ENCODE assay signal across 34 cellular contexts in the genomic region with DNA sequence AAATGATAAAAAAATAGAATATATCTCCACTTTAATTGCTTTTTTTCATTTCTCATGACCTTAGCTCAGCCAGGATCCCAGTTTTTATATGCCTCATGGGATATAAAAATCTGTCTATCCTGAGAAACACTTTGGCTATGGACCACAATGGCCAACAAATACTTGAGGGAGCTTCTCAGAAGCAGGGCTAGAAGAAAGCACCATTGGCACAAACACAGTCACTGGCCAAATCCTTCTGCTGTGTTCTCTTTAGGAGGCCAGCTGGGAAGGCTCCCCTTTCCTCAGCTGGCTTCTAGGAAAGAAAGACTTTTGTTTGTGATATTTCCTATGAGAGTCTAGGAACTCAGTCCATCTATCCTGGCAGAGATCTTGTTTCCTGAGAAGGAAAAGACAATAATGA.
"Had no signal": no experiment of that assay in that cellular context is flagged by ENCODE, and none has a peak within 500 bp of the region (broad histone marks: within the 10 kb centered on the region; RNA-seq: fewer than 3 reads in every experiment).

No MANE protein-coding gene starts in this region.

- H3K27ac ChIP-seq: KMS-11 had no signal

- H3K36me3 ChIP-seq: MG63 had no signal

- DNase-seq: Karpas-422, Kasumi-1, MG63, MM.1S, MV-4-11, NCI-H1048, NCI-H1092, NCI-H1092 treated with DMSO at 0.1 percent for 48 hours, NCI-H1105, NCI-H1105 treated with DMSO at 0.1 percent for 48 hours, NCI-H1417, NCI-H1417 treated with DMSO at 0.1 percent for 48 hours, NCI-H1436, NCI-H1436 treated with DMSO at 0.1 percent for 48 hours, NCI-H146, NCI-H1694, NCI-H1694 treated with DMSO at 0.1 percent for 48 hours, NCI-H187, NCI-H187 treated with DMSO at 0.1 percent for 48 hours, NCI-H1930, NCI-H2029, NCI-H2029 treated with DMSO at 0.1 percent for 48 hours, NCI-H2081, NCI-H2081 treated with DMSO at 0.1 percent for 48 hours, NCI-H2107, NCI-H2171, NCI-H2171 treated with DMSO at 0.1 percent for 48 hours, NCI-H2227 treated with DMSO at 0.1 percent for 48 hours, NCI-H226, NCI-H345, NCI-H446, NCI-H446 treated with DMSO at 0.1 percent for 48 hours, NCI-H510A had no signal

- H3K27me3 ChIP-seq: MG63 had no signal

- H3K9me3 ChIP-seq: MG63 had no signal

- H3K4me3 ChIP-seq: MG63 had no signal
